In the genomic region with DNA sequence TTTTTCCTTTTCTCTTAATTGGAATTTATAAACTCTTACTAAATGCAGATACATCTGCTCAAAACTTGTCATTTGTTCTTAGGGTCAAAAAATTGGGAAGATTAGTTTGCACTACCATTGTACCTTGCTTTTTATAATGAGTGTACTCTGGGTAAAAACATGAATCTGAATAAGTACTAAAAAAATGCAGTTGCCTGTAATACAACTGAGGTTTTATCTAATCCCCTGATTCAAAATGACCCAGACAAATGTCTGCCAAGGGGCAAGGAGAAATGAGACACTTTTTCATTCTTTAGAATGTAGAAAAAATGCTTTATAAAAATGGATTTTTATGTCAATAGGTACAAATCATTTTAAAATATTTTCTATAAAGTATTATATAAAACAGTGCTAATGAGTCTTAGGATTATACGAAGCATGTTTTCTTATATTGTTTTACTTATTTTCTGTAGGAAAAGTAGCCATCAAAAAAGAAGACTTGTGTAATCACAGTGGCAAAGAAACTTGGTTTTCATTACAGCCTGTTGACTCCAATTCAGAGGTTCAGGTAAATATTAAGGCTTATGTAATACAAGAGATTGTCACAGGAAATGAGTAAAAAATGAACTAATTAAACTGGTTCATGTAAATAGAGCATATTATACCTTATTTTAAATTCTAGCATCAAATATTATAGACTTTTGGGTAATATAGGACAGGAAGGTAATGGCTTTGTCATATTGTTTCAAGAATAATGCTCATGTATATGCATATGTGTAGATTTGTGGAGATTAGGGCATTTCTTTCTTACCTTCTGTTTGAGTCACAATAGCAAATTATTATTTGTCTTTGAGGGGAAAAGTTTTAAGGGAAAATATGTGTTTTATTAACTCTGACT, we compare ENCODE assay signal across 12 cellular contexts. TPM values are rescaled to one million over a fixed set of nuclear protein-coding genes. Genes with fewer than 3 reads are reported as not detected.
DNase-seq lines count a peak whose midpoint lies in the region; ATAC-seq and TF ChIP-seq lines count a peak whose summit lies in the region.
"Had no signal": no experiment of that assay in that cellular context is flagged by ENCODE, and none has a peak within 500 bp of the region (broad histone marks: within the 10 kb centered on the region; RNA-seq: fewer than 3 reads in every experiment).

No MANE protein-coding gene starts in this region.

- no peak overlapping the region for H3K4me3 ChIP-seq in CD8-positive, alpha-beta T cell (ENCODE audit: low read depth, low read length)
- H3K4me3 ChIP-seq in PC-9 (peak overlapping the region; percentile 12; the same call in 1 of the 2 replicates), sigmoid colon (no peak overlapping the region), body of pancreas (no peak overlapping the region)
- H3K4me3 ChIP-seq: mucosa of descending colon had no signal

- peaks cover 52% of the 10 kb centered on the region for H3K36me3 Mint-ChIP-seq in CD8-positive, alpha-beta T cell
- peaks cover 8% of the 10 kb centered on the region for H3K36me3 Mint-ChIP-seq in endothelial cell (ENCODE audit: low read depth, unreplicated experiment)

- H3K4me2 ChIP-seq in PC-9 = peak overlapping the region; percentile 61

- H3K27ac Mint-ChIP-seq in CD8-positive, alpha-beta T cell = peak overlapping the region; percentile 97
- H3K27ac Mint-ChIP-seq in endothelial cell (ENCODE audit: unreplicated experiment) = peak overlapping the region; percentile 61

- peaks cover 25% of the 10 kb centered on the region for H3F3A ChIP-seq in PC-9 (ENCODE audit: insufficient read depth, low read depth)

- peak overlapping the region; percentile 44 for H3K27ac ChIP-seq in CD8-positive, alpha-beta T cell (ENCODE audit: low read depth, low read length)
- peak overlapping the region; percentile 77 for H3K27ac ChIP-seq in PC-9
- H3K27ac ChIP-seq in sigmoid colon = peak overlapping the region in 3 of 4 donors; percentile 8 to 31 (median 19)
- no peak overlapping the region for H3K27ac ChIP-seq in body of pancreas

- H3K9me2 ChIP-seq in PC-9 (ENCODE audit: insufficient read depth) = no peaks in the 10 kb centered on the region

- peaks cover 82% of the 10 kb centered on the region for H3K4me1 Mint-ChIP-seq in CD8-positive, alpha-beta T cell (ENCODE audit: low read depth)
- H3K4me1 Mint-ChIP-seq in endothelial cell (ENCODE audit: unreplicated experiment) = peaks cover 49% of the 10 kb centered on the region

- H3K36me3 ChIP-seq in CD8-positive, alpha-beta T cell (ENCODE audit: insufficient read depth, low read length) = no peaks in the 10 kb centered on the region
- H3K36me3 ChIP-seq in PC-9 (ENCODE audit: low read depth) (peaks cover 13% of the 10 kb centered on the region; the same call in 1 of the 2 replicates), sigmoid colon (no peaks in the 10 kb centered on the region), body of pancreas (replicated peaks in 1 of 2; ENCODE audit: insufficient read depth in 1 of 2, low read depth in 2 of 2) (no peaks in the 10 kb centered on the region)

- no peak overlapping the region for H2AFZ ChIP-seq in PC-9

- BruUV-seq in PC-9 (replicated peaks; lab: Mats Ljungman, UMichigan) = no TSS peak

- DNase-seq in CD8-positive, alpha-beta T cell = no peak
- DNase-seq in PC-9 = no peak
- no peak for DNase-seq in endothelial cell (ENCODE audit: low spot score)
- DNase-seq in sigmoid colon = no peak
- DNase-seq in LoVo (ENCODE audit: low spot score) = no peak
- no peak for DNase-seq in glomerular visceral epithelial cell (ENCODE audit: extremely low spot score)
- no peak for DNase-seq in body of pancreas
- DNase-seq: DND-41; GOT3; mucosa of descending colon; stimulated activated CD4-positive, alpha-beta T cell treated with anti-CD3 and anti-CD28 coated beads, Interleukin-2, amount 100 ng/mL, for 48 hours had no signal

- TF ChIP-seq POLR2A in sigmoid colon (IDR thresholded peaks at IDR 0.05) = no peak
- no peak for TF ChIP-seq POLR2A in body of pancreas (IDR thresholded peaks at IDR 0.05)

- peak; percentile 51 for ATAC-seq in CD8-positive, alpha-beta T cell
- no peak for ATAC-seq in body of pancreas
- ATAC-seq in GM18511 (IDR thresholded peaks at IDR 0.05; ENCODE audit: unreplicated experiment) = no peak

- H3K27me3 ChIP-seq in CD8-positive, alpha-beta T cell (ENCODE audit: insufficient read depth, low read length) = no peaks in the 10 kb centered on the region
- H3K27me3 ChIP-seq in PC-9 (ENCODE audit: insufficient read depth, low read depth) = no peaks in the 10 kb centered on the region
- no peaks in the 10 kb centered on the region for H3K27me3 ChIP-seq in sigmoid colon
- no peaks in the 10 kb centered on the region for H3K27me3 ChIP-seq in body of pancreas

- TF ChIP-seq EP300 in sigmoid colon (IDR thresholded peaks at IDR 0.05) = no peak

- no peaks in the 10 kb centered on the region for H3K9me3 ChIP-seq in CD8-positive, alpha-beta T cell (ENCODE audit: low read length)
- H3K9me3 ChIP-seq in PC-9 (ENCODE audit: insufficient read depth, low read depth) = no peaks in the 10 kb centered on the region
- H3K9me3 ChIP-seq in sigmoid colon = no peaks in the 10 kb centered on the region
- H3K9me3 ChIP-seq in body of pancreas = no peaks in the 10 kb centered on the region
- H3K9me3 ChIP-seq: mucosa of descending colon had no signal

- no peaks in the 10 kb centered on the region for H4K20me1 ChIP-seq in PC-9 (ENCODE audit: insufficient read depth)

- no peaks in the 10 kb centered on the region for H3K9me3 Mint-ChIP-seq in CD8-positive, alpha-beta T cell
- no peaks in the 10 kb centered on the region for H3K9me3 Mint-ChIP-seq in endothelial cell (ENCODE audit: unreplicated experiment)

- H3K79me2 ChIP-seq in PC-9 (ENCODE audit: low read depth) = peaks cover 4% of the 10 kb centered on the region; the same call in 1 of the 2 replicates

- peaks cover 74% of the 10 kb centered on the region for H3K4me1 ChIP-seq in CD8-positive, alpha-beta T cell (ENCODE audit: insufficient read depth, low read length)
- H3K4me1 ChIP-seq in PC-9 (replicated peaks; ENCODE audit: insufficient read depth) = peaks cover 31% of the 10 kb centered on the region
- H3K4me1 ChIP-seq in sigmoid colon = peaks cover 0 to 7% (median 0%) of the 10 kb centered on the region in 4 donors
- peaks cover 11% of the 10 kb centered on the region for H3K4me1 ChIP-seq in body of pancreas

- intact Hi-C loops in CD8-positive, alpha-beta T cell (cut with DNase I, micrococcal nuclease) = loop anchor here (1.0 to 5.0 kb wide), 5 partner anchors 10 to 42 kb away; a partner anchor contains a TSS
- intact Hi-C loops in PC-9 (cut with micrococcal nuclease; ENCODE audit: unreplicated experiment) = loop anchor here (1.0 kb wide), 1 partner anchor 42 kb away; a partner anchor contains a TSS
- intact Hi-C loops in sigmoid colon (cut with DNase I) = no loop called here
- intact Hi-C loops in body of pancreas (cut with DNase I) = no loop called here

- WGBS in sigmoid colon, 2 donors = 87 to 92% methylated on average over 1 of the region's 1 CpG
- 97 to 100% methylated on average over 1 of the region's 1 CpG for WGBS in body of pancreas, 2 donors

- H3K27me3 Mint-ChIP-seq in CD8-positive, alpha-beta T cell (ENCODE audit: low read depth) = no peaks in the 10 kb centered on the region
- H3K27me3 Mint-ChIP-seq in endothelial cell (ENCODE audit: unreplicated experiment) = no peaks in the 10 kb centered on the region

- CTCF ChIA-PET in CD8-positive, alpha-beta T cell (lab: Charles Lee) = interaction anchor here (1.0 kb wide), 1 partner anchor 15 kb away, joined by 3 read pairs; no protein-coding TSS in a partner anchor
- CTCF ChIA-PET in PC-9 (lab: Charles Lee) = no interaction called here

- no peak for TF ChIP-seq CTCF in CD8-positive, alpha-beta T cell (IDR thresholded peaks at IDR 0.05)
- TF ChIP-seq CTCF in PC-9 (conservative IDR thresholded peaks at IDR 0.05) (no peak), endothelial cell (IDR thresholded peaks at IDR 0.05; ENCODE audit: unreplicated experiment) (no peak), sigmoid colon (IDR thresholded peaks at IDR 0.05) (no peak), body of pancreas (IDR thresholded peaks at IDR 0.05) (no peak)

- peak overlapping the region; percentile 73 for H3K4me3 Mint-ChIP-seq in CD8-positive, alpha-beta T cell
- peak overlapping the region; percentile 42 for H3K4me3 Mint-ChIP-seq in endothelial cell (ENCODE audit: unreplicated experiment)

- POLR2A ChIA-PET in CD8-positive, alpha-beta T cell (lab: Charles Lee) = interaction anchor here (1.1 to 3.0 kb wide), 4 partner anchors 15 to 42 kb away, joined by 3 to 15 read pairs (median 10); a partner anchor contains a TSS
- POLR2A ChIA-PET in PC-9 (lab: Charles Lee; ENCODE audit: unreplicated experiment) = no interaction called here

RNA-seq across cellular contexts. Expression of a gene that starts 42.7 kb away (rescaled TPM):
- total RNA-seq in CD8-positive, alpha-beta T cell = 10 to 100 TPM; 96.3 to 97.4 TPM
- total RNA-seq in PC-9 (2021) (17.1 and 18.4 TPM in 2 replicates), endothelial cell (ENCODE audit: unreplicated experiment) (32.5 TPM), sigmoid colon (10 to 100 TPM; 13.0 to 20.5 (median 16.8) TPM), body of pancreas (10 to 100 TPM in 1 of 2 donors, 1 to 10 TPM in 1; 6.9 to 19.2 TPM)
- polyA plus RNA-seq in sigmoid colon = 1 to 10 TPM; 3.2 to 7.9 (median 3.6) TPM

Comparison
In these comparisons a context has a peak if more than half of its experiments do, and no peak if none do; other contexts are left out.
1. H3K27ac ChIP-seq: peak in CD8-positive, alpha-beta T cell (single experiment), PC-9 (single experiment) and sigmoid colon (3 of 4); none in body of pancreas (0 of 4).
2. intact Hi-C loops: an anchor here in CD8-positive, alpha-beta T cell (1.0 to 5.0 kb wide) and PC-9 (1.0 kb wide); none called in sigmoid colon and body of pancreas.